In the genomic region with DNA sequence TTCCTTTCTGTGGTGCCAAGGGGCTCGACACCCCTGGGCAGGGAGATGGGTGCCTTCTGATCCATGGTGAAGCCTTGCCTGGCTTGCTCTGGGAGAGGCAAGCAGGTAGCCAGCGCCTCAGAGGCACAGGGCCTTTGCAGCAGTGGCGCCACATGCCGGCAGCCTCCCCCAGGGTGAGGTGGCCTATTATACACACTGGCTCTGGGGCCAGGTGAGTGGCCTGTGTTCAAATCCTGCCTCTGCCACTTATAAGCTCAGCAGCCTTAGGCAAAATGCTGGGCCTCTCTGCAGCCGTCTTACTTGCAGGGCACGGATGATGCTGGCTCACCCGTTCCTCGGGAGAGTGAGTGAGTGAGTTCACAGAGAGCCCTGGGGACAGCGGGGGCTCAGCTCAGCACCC, we compare ENCODE assay signal across 1 cellular context.
TF ChIP-seq lines count a peak whose summit lies in the region.

No MANE protein-coding gene starts in this region.

TF ChIP-seq in GM23338, 12 proteins besides CTCF, POLR2A, EP300 and RAD21 (continued from another document):
- TF ChIP-seq, protein P1, sequence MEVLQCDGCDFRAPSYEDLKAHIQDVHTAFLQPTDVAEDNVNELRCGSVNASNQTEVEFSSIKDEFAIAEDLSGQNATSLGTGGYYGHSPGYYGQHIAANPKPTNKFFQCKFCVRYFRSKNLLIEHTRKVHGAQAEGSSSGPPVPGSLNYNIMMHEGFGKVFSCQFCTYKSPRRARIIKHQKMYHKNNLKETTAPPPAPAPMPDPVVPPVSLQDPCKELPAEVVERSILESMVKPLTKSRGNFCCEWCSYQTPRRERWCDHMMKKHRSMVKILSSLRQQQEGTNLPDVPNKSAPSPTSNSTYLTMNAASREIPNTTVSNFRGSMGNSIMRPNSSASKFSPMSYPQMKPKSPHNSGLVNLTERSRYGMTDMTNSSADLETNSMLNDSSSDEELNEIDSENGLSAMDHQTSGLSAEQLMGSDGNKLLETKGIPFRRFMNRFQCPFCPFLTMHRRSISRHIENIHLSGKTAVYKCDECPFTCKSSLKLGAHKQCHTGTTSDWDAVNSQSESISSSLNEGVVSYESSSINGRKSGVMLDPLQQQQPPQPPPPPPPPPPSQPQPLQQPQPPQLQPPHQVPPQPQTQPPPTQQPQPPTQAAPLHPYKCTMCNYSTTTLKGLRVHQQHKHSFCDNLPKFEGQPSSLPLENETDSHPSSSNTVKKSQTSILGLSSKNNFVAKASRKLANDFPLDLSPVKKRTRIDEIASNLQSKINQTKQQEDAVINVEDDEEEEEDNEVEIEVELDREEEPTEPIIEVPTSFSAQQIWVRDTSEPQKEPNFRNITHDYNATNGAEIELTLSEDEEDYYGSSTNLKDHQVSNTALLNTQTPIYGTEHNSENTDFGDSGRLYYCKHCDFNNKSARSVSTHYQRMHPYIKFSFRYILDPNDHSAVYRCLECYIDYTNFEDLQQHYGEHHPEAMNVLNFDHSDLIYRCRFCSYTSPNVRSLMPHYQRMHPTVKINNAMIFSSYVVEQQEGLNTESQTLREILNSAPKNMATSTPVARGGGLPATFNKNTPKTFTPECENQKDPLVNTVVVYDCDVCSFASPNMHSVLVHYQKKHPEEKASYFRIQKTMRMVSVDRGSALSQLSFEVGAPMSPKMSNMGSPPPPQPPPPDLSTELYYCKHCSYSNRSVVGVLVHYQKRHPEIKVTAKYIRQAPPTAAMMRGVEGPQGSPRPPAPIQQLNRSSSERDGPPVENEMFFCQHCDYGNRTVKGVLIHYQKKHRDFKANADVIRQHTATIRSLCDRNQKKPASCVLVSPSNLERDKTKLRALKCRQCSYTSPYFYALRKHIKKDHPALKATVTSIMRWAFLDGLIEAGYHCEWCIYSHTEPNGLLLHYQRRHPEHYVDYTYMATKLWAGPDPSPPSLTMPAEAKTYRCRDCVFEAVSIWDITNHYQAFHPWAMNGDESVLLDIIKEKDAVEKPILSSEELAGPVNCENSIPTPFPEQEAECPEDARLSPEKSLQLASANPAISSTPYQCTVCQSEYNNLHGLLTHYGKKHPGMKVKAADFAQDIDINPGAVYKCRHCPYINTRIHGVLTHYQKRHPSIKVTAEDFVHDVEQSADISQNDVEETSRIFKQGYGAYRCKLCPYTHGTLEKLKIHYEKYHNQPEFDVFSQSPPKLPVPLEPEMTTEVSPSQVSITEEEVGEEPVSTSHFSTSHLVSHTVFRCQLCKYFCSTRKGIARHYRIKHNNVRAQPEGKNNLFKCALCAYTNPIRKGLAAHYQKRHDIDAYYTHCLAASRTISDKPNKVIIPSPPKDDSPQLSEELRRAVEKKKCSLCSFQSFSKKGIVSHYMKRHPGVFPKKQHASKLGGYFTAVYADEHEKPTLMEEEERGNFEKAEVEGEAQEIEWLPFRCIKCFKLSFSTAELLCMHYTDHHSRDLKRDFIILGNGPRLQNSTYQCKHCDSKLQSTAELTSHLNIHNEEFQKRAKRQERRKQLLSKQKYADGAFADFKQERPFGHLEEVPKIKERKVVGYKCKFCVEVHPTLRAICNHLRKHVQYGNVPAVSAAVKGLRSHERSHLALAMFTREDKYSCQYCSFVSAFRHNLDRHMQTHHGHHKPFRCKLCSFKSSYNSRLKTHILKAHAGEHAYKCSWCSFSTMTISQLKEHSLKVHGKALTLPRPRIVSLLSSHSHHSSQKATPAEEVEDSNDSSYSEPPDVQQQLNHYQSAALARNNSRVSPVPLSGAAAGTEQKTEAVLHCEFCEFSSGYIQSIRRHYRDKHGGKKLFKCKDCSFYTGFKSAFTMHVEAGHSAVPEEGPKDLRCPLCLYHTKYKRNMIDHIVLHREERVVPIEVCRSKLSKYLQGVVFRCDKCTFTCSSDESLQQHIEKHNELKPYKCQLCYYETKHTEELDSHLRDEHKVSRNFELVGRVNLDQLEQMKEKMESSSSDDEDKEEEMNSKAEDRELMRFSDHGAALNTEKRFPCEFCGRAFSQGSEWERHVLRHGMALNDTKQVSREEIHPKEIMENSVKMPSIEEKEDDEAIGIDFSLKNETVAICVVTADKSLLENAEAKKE (CRISPR knock-in tag; IDR thresholded peaks at IDR 0.05): no peak
- TF ChIP-seq, protein P2, sequence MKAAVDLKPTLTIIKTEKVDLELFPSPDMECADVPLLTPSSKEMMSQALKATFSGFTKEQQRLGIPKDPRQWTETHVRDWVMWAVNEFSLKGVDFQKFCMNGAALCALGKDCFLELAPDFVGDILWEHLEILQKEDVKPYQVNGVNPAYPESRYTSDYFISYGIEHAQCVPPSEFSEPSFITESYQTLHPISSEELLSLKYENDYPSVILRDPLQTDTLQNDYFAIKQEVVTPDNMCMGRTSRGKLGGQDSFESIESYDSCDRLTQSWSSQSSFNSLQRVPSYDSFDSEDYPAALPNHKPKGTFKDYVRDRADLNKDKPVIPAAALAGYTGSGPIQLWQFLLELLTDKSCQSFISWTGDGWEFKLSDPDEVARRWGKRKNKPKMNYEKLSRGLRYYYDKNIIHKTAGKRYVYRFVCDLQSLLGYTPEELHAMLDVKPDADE (IDR thresholded peaks at IDR 0.05): no peak
- TF ChIP-seq JUNB (IDR thresholded peaks at IDR 0.05; ENCODE audit: unreplicated experiment) (no peak), CREB1 (CRISPR knock-in tag; IDR thresholded peaks at IDR 0.05; ENCODE audit: low read depth) (no peak), EZH2phosphoT487 (IDR thresholded peaks at IDR 0.05; ENCODE audit: unreplicated experiment) (no peak), ZNF114 (CRISPR knock-in tag; IDR thresholded peaks at IDR 0.05) (no peak), NANOG (IDR thresholded peaks at IDR 0.05; ENCODE audit: borderline replicate concordance) (no peak), STAT1 (IDR thresholded peaks at IDR 0.05; ENCODE audit: unreplicated experiment) (no peak)
- TF ChIP-seq, protein P3, sequence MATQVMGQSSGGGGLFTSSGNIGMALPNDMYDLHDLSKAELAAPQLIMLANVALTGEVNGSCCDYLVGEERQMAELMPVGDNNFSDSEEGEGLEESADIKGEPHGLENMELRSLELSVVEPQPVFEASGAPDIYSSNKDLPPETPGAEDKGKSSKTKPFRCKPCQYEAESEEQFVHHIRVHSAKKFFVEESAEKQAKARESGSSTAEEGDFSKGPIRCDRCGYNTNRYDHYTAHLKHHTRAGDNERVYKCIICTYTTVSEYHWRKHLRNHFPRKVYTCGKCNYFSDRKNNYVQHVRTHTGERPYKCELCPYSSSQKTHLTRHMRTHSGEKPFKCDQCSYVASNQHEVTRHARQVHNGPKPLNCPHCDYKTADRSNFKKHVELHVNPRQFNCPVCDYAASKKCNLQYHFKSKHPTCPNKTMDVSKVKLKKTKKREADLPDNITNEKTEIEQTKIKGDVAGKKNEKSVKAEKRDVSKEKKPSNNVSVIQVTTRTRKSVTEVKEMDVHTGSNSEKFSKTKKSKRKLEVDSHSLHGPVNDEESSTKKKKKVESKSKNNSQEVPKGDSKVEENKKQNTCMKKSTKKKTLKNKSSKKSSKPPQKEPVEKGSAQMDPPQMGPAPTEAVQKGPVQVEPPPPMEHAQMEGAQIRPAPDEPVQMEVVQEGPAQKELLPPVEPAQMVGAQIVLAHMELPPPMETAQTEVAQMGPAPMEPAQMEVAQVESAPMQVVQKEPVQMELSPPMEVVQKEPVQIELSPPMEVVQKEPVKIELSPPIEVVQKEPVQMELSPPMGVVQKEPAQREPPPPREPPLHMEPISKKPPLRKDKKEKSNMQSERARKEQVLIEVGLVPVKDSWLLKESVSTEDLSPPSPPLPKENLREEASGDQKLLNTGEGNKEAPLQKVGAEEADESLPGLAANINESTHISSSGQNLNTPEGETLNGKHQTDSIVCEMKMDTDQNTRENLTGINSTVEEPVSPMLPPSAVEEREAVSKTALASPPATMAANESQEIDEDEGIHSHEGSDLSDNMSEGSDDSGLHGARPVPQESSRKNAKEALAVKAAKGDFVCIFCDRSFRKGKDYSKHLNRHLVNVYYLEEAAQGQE (IDR thresholded peaks at IDR 0.05; ENCODE audit: unreplicated experiment): no peak
